ENCODE assay signal across 18 cellular contexts in genomic region chr16:85231959-85232358, GRCh38.
DNase-seq lines count a peak whose midpoint lies in the region; ATAC-seq and TF ChIP-seq lines count a peak whose summit lies in the region.
"Had no signal": no experiment of that assay in that cellular context is flagged by ENCODE, and none has a peak within 500 bp of the region (broad histone marks: within the 10 kb centered on the region; RNA-seq: fewer than 3 reads in every experiment).

No MANE protein-coding gene starts in this region.

- no peak overlapping the region for H4K8ac ChIP-seq in mesenchymal stem cell (ENCODE audit: low read length)

- no peak overlapping the region for H2AFZ ChIP-seq in mesenchymal stem cell (ENCODE audit: low read depth, low read length)

- DNase-seq in DMS 273 (lab: John Stamatoyannopoulos, UW; ENCODE audit: unreplicated experiment) (peak; percentile 54), DMS 273 treated with DMSO at 0.1 percent for 48 hours (lab: John Stamatoyannopoulos, UW) (no peak), cardiac fibroblast (ENCODE audit: low read depth in 2 of 2) (peak; percentile 78), mesenchymal stem cell (no peak), uterus (peak; percentile 64 to 69), NCI-H1048 (lab: John Stamatoyannopoulos, UW) (no peak)
- DNase-seq: activated CD4-positive, alpha-beta T cell treated with anti-CD3 and anti-CD28 coated beads, Interleukin-2, amount 10 ng/mL, durations not matched to agents 7 days and 5 days; activated T-cell treated with anti-CD3 and anti-CD28 coated beads, Interleukin-2, amount 50 U/mL, for 72 hours; adrenal gland; Caco-2; NCI-H526; stimulated activated CD4-positive, alpha-beta T cell treated with anti-CD3 and anti-CD28 coated beads, Interleukin-2, amount 100 ng/mL, for 48 hours; T-helper 17 cell had no signal

- no peak overlapping the region for H3K4ac ChIP-seq in mesenchymal stem cell (ENCODE audit: low read depth in 1 of 2, low read length in 2 of 2)

- no peaks in the 10 kb centered on the region for H3K27me3 ChIP-seq in mesenchymal stem cell (ENCODE audit: control insufficient read depth in 1 of 2, insufficient read depth in 1 of 2, low read length in 2 of 2)
- H3K27me3 ChIP-seq in uterus = no peaks in the 10 kb centered on the region
- H3K27me3 ChIP-seq: adrenal gland had no signal

- TF ChIP-seq CTCF in cardiac fibroblast (IDR thresholded peaks at IDR 0.05; ENCODE audit: low read depth, low read length) (no peak), uterus (IDR thresholded peaks at IDR 0.05) (no peak)

- peak overlapping the region; percentile 23 for H4K91ac ChIP-seq in mesenchymal stem cell (ENCODE audit: low read length)

- H2BK120ac ChIP-seq in mesenchymal stem cell (ENCODE audit: low read depth, low read length) = no peak overlapping the region

- H3K4me1 ChIP-seq in mesenchymal stem cell (ENCODE audit: control insufficient read depth, insufficient read depth, low read depth, low read length) (peaks cover 57% of the 10 kb centered on the region), uterus (peaks cover 5 to 51% of the 10 kb centered on the region in 2 donors)

- ATAC-seq in HG03469 (IDR thresholded peaks at IDR 0.05; ENCODE audit: unreplicated experiment) = no peak
- ATAC-seq in GM18861 (IDR thresholded peaks at IDR 0.05; ENCODE audit: unreplicated experiment) = no peak
- ATAC-seq: activated T-cell treated with anti-CD3 and anti-CD28 coated beads, Interleukin-2, amount 50 U/mL, for 72 hours; stimulated activated memory B cell treated with anti-CD40 and anti-IgM and Interleukin-4, amounts not matched to agents 10 μg/mL and 1 μg/mL and 100 μg/mL, for 72 hours; T-helper 17 cell had no signal

- H3K36me3 ChIP-seq in mesenchymal stem cell (ENCODE audit: control insufficient read depth in 1 of 2, insufficient read depth in 2 of 2, low read depth in 1 of 2, low read length in 2 of 2) = peaks cover 0 to 14% of the 10 kb centered on the region in 2 experiments
- H3K36me3 ChIP-seq in uterus = no peaks in the 10 kb centered on the region
- H3K36me3 ChIP-seq: adrenal gland had no signal

- H3K4me2 ChIP-seq in mesenchymal stem cell (ENCODE audit: low read length, poor library complexity, severe bottlenecking) = no peak overlapping the region

- WGBS in mesenchymal stem cell = 69% methylated on average over 7 of the region's 8 CpGs

- no peak for TF ChIP-seq POLR2A in uterus (IDR thresholded peaks at IDR 0.05)

- H3K4me3 ChIP-seq in cardiac fibroblast (replicated peaks in 1 of 2; ENCODE audit: low read depth in 2 of 2, low read length in 2 of 2) = no peak overlapping the region
- H3K4me3 ChIP-seq in mesenchymal stem cell (ENCODE audit: insufficient read depth in 1 of 2, low read depth in 1 of 2, low read length in 2 of 2) = no peak overlapping the region
- H3K4me3 ChIP-seq in uterus = no peak overlapping the region
- H3K4me3 ChIP-seq: adrenal gland, coronary artery had no signal

- no peak overlapping the region for H3K23ac ChIP-seq in mesenchymal stem cell (ENCODE audit: low read length in 2 of 2)

- no peaks in the 10 kb centered on the region for H3K9me3 ChIP-seq in mesenchymal stem cell (ENCODE audit: control insufficient read depth, low read length)
- H3K9me3 ChIP-seq in uterus = no peaks in the 10 kb centered on the region
- H3K9me3 ChIP-seq: adrenal gland, Caco-2 had no signal

- intact Hi-C loops in uterus (cut with DNase I; ENCODE audit: low total_unique reads) = no loop called here

- H2BK12ac ChIP-seq in mesenchymal stem cell (ENCODE audit: low read length in 2 of 2) = peak overlapping the region; percentile 6 to 90

- peak overlapping the region; percentile 14 for H3K9ac ChIP-seq in mesenchymal stem cell (ENCODE audit: low read length)

- no peak overlapping the region for H2BK15ac ChIP-seq in mesenchymal stem cell (ENCODE audit: low read depth, poor library complexity, severe bottlenecking)

- H3K79me1 ChIP-seq in mesenchymal stem cell (replicated peaks; ENCODE audit: low read length, poor library complexity, severe bottlenecking) = peaks cover 32% of the 10 kb centered on the region

- H2BK5ac ChIP-seq in mesenchymal stem cell (ENCODE audit: low read depth, low read length, poor library complexity, severe bottlenecking) = no peak overlapping the region

- H3K14ac ChIP-seq in mesenchymal stem cell (ENCODE audit: low read length in 2 of 2) = peak overlapping the region in 1 of 2 experiments; percentile 53

- peak overlapping the region in 1 of 2 experiments; percentile 56 for H3K18ac ChIP-seq in mesenchymal stem cell (ENCODE audit: low read depth in 1 of 2, low read length in 2 of 2)

- no peak overlapping the region for H2AK5ac ChIP-seq in mesenchymal stem cell (ENCODE audit: low read length, severe bottlenecking)

- H3K27ac ChIP-seq in mesenchymal stem cell (ENCODE audit: low read length, poor library complexity, severe bottlenecking) (no peak overlapping the region), uterus (peak overlapping the region; percentile 66 to 68)
- H3K27ac ChIP-seq: 22Rv1 had no signal

Comparison
In these comparisons a context has a peak if more than half of its experiments do, and no peak if none do; other contexts are left out.
1. DNase-seq: peak in DMS 273 (single experiment), cardiac fibroblast (2 of 2) and uterus (2 of 2); none in DMS 273 treated with DMSO at 0.1 percent for 48 hours (single experiment), mesenchymal stem cell (single experiment) and NCI-H1048 (single experiment).